15 cellular contexts compared by ENCODE assay signal in genomic region chr4:13892739-13893105, GRCh38.
DNase-seq lines count a peak whose midpoint lies in the region; ATAC-seq and TF ChIP-seq lines count a peak whose summit lies in the region.
"Had no signal": no experiment of that assay in that cellular context is flagged by ENCODE, and none has a peak within 500 bp of the region (broad histone marks: within the 10 kb centered on the region; RNA-seq: fewer than 3 reads in every experiment).

No MANE protein-coding gene starts in this region.

- CTCF ChIA-PET in MCF 10A (lab: Yijun Ruan, JAX) = interaction anchor here (0.9 to 1.5 kb wide), 4 partner anchors 14 to 276 kb away, joined by 3 to 4 read pairs (median 3); no protein-coding TSS in a partner anchor
- CTCF ChIA-PET in mammary epithelial cell (lab: Charles Lee; ENCODE audit: low non-redundant PET) = no interaction called here

- peak overlapping the region; percentile 69 to 88 for H2BK12ac ChIP-seq in mesenchymal stem cell (ENCODE audit: low read length in 2 of 2)

- H3K4me3 Mint-ChIP-seq in MCF 10A (ENCODE audit: unreplicated experiment) (peak overlapping the region; percentile 25), immature natural killer cell (no peak overlapping the region)
- no peak overlapping the region for H3K4me3 Mint-ChIP-seq in stimulated activated naive B cell treated with anti-CD40 and anti-IgM and Interleukin-4, amounts not matched to agents 10 μg/mL and 1 μg/mL and 100 μg/mL, for 72 hours
- H3K4me3 Mint-ChIP-seq: activated CD4-positive, alpha-beta memory T cell treated with anti-CD3 and anti-CD28 coated beads, Interleukin-2, amount 10 ng/mL, durations not matched to agents 7 days and 5 days; IgD-negative memory B cell had no signal

- H3K79me2 ChIP-seq in mammary epithelial cell (ENCODE audit: insufficient read depth, low read length) = no peaks in the 10 kb centered on the region

- no peaks in the 10 kb centered on the region for H3K27me3 ChIP-seq in breast epithelium
- no peaks in the 10 kb centered on the region for H3K27me3 ChIP-seq in mammary epithelial cell (ENCODE audit: insufficient read depth, low read length)
- H3K27me3 ChIP-seq in mesenchymal stem cell (ENCODE audit: control insufficient read depth in 1 of 2, insufficient read depth in 1 of 2, low read length in 2 of 2) = no peaks in the 10 kb centered on the region
- H3K27me3 ChIP-seq in aorta (ENCODE audit: control insufficient read depth in 1 of 2, insufficient read depth in 2 of 2, low read length in 1 of 2) = no peaks in the 10 kb centered on the region

- H3K36me3 Mint-ChIP-seq in MCF 10A (ENCODE audit: insufficient read depth, unreplicated experiment) (no peaks in the 10 kb centered on the region), immature natural killer cell (no peaks in the 10 kb centered on the region)
- H3K36me3 Mint-ChIP-seq in stimulated activated naive B cell treated with anti-CD40 and anti-IgM and Interleukin-4, amounts not matched to agents 10 μg/mL and 1 μg/mL and 100 μg/mL, for 72 hours = no peaks in the 10 kb centered on the region
- H3K36me3 Mint-ChIP-seq: IgD-negative memory B cell had no signal

- H3K23ac ChIP-seq in mesenchymal stem cell (ENCODE audit: low read length in 2 of 2) = no peak overlapping the region

- peak overlapping the region; percentile 68 for H3K4me2 ChIP-seq in mammary epithelial cell (ENCODE audit: insufficient read depth, low read depth, low read length)
- no peak overlapping the region for H3K4me2 ChIP-seq in mesenchymal stem cell (ENCODE audit: low read length, poor library complexity, severe bottlenecking)

- H3K9me3 ChIP-seq in breast epithelium = no peaks in the 10 kb centered on the region
- H3K9me3 ChIP-seq in mammary epithelial cell (replicated peaks; ENCODE audit: insufficient read depth, low read length) = no peaks in the 10 kb centered on the region
- no peaks in the 10 kb centered on the region for H3K9me3 ChIP-seq in mesenchymal stem cell (ENCODE audit: control insufficient read depth, low read length)
- peaks cover 2% of the 10 kb centered on the region for H3K9me3 ChIP-seq in aorta (ENCODE audit: control insufficient read depth, low read length)
- H3K9me3 ChIP-seq: lower lobe of right lung had no signal

- no peak overlapping the region for H2BK120ac ChIP-seq in mesenchymal stem cell (ENCODE audit: low read depth, low read length)

- no peaks in the 10 kb centered on the region for H4K20me1 ChIP-seq in mammary epithelial cell (ENCODE audit: insufficient read depth, low read length)

- in situ Hi-C loops in mammary epithelial cell (cut with MboI; ENCODE audit: low sequenced_read_pairs in 2 of 2) = loop anchor here in 1 of 2 donors (25.0 kb wide), 1 partner anchor 230 kb away; no protein-coding TSS in a partner anchor

- no peak for DNase-seq in MCF 10A (ENCODE audit: unreplicated experiment)
- DNase-seq in breast epithelium (ENCODE audit: low spot score in 2 of 2) = no peak
- no peak for DNase-seq in mammary epithelial cell
- peak; percentile 88 for DNase-seq in mesenchymal stem cell
- no peak for DNase-seq in aorta
- DNase-seq in stimulated activated naive B cell treated with anti-CD40 and anti-IgM and Interleukin-4, amounts not matched to agents 10 μg/mL and 1 μg/mL and 100 μg/mL, for 72 hours = no peak
- DNase-seq in immature natural killer cell = no peak
- DNase-seq: activated CD4-positive, alpha-beta memory T cell treated with anti-CD3 and anti-CD28 coated beads, Interleukin-2, amount 10 ng/mL, durations not matched to agents 7 days and 5 days; activated effector memory CD4-positive, alpha-beta T cell treated with Interleukin-2 at 50 U/mL for 16 hours; central memory CD4-positive, alpha-beta T cell; lower lobe of right lung; OCI-M1; T-helper 2 cell had no signal

- H3K36me3 ChIP-seq in breast epithelium = no peaks in the 10 kb centered on the region
- H3K36me3 ChIP-seq in mammary epithelial cell (ENCODE audit: insufficient read depth, low read length) = no peaks in the 10 kb centered on the region
- no peaks in the 10 kb centered on the region for H3K36me3 ChIP-seq in mesenchymal stem cell (ENCODE audit: control insufficient read depth in 1 of 2, insufficient read depth in 2 of 2, low read depth in 1 of 2, low read length in 2 of 2)
- no peaks in the 10 kb centered on the region for H3K36me3 ChIP-seq in aorta (ENCODE audit: control insufficient read depth in 1 of 2, insufficient read depth in 2 of 2, low read length in 1 of 2)
- H3K36me3 ChIP-seq: lower lobe of right lung had no signal

- peak; percentile 19 for ATAC-seq in aorta (ENCODE audit: low FRiP score)
- ATAC-seq in stimulated activated naive B cell treated with anti-CD40 and anti-IgM and Interleukin-4, amounts not matched to agents 10 μg/mL and 1 μg/mL and 100 μg/mL, for 72 hours (replicated peaks) = no peak
- no peak for ATAC-seq in HG03571 (IDR thresholded peaks at IDR 0.05; ENCODE audit: unreplicated experiment)
- ATAC-seq: lower lobe of right lung had no signal

- H3K14ac ChIP-seq in mesenchymal stem cell (ENCODE audit: low read length in 2 of 2) = no peak overlapping the region

- H3K9me3 Mint-ChIP-seq in MCF 10A (ENCODE audit: unreplicated experiment) = no peaks in the 10 kb centered on the region
- no peaks in the 10 kb centered on the region for H3K9me3 Mint-ChIP-seq in stimulated activated naive B cell treated with anti-CD40 and anti-IgM and Interleukin-4, amounts not matched to agents 10 μg/mL and 1 μg/mL and 100 μg/mL, for 72 hours
- H3K9me3 Mint-ChIP-seq in immature natural killer cell = peaks cover 0 to 10% (median 3%) of the 10 kb centered on the region in 6 donors
- H3K9me3 Mint-ChIP-seq: activated CD4-positive, alpha-beta memory T cell treated with anti-CD3 and anti-CD28 coated beads, Interleukin-2, amount 10 ng/mL, durations not matched to agents 7 days and 5 days; IgD-negative memory B cell had no signal

- 25% methylated on average over 1 of the region's 1 CpG for WGBS in mammary epithelial cell (ENCODE audit: low coverage, missing lambda C conversion rate)
- WGBS in mesenchymal stem cell = no CpG with 5 or more reads among the region's 1 CpG
- 4 to 16% methylated on average over 1 of the region's 1 CpG for WGBS in aorta, 2 donors

- dilution Hi-C loops in mammary epithelial cell (cut with HindIII; ENCODE audit: low sequenced_read_pairs) = no loop called here

- peak overlapping the region; percentile 52 for H4K8ac ChIP-seq in mesenchymal stem cell (ENCODE audit: low read length)

- no TSS peak for BruUV-seq in MCF 10A (replicated peaks; lab: Mats Ljungman, UMichigan)
- BruUV-seq in mammary epithelial cell (replicated peaks; lab: Mats Ljungman, UMichigan) = no TSS peak

- no peak overlapping the region for H3K4me3 ChIP-seq in breast epithelium
- no peak overlapping the region for H3K4me3 ChIP-seq in mammary epithelial cell (replicated peaks in 1 of 3; ENCODE audit: insufficient read depth in 1 of 3, low read depth in 2 of 3, low read length in 3 of 3)
- peak overlapping the region in 1 of 2 experiments; percentile 58 for H3K4me3 ChIP-seq in mesenchymal stem cell (ENCODE audit: insufficient read depth in 1 of 2, low read depth in 1 of 2, low read length in 2 of 2)
- H3K4me3 ChIP-seq in aorta (ENCODE audit: low read length in 2 of 2) = no peak overlapping the region
- H3K4me3 ChIP-seq: lower lobe of right lung had no signal

- H3K4me1 Mint-ChIP-seq in MCF 10A (ENCODE audit: insufficient read depth, unreplicated experiment) = peaks cover 46% of the 10 kb centered on the region
- no peaks in the 10 kb centered on the region for H3K4me1 Mint-ChIP-seq in stimulated activated naive B cell treated with anti-CD40 and anti-IgM and Interleukin-4, amounts not matched to agents 10 μg/mL and 1 μg/mL and 100 μg/mL, for 72 hours
- no peaks in the 10 kb centered on the region for H3K4me1 Mint-ChIP-seq in immature natural killer cell
- H3K4me1 Mint-ChIP-seq: activated CD4-positive, alpha-beta memory T cell treated with anti-CD3 and anti-CD28 coated beads, Interleukin-2, amount 10 ng/mL, durations not matched to agents 7 days and 5 days; IgD-negative memory B cell had no signal

- H3K27me3 Mint-ChIP-seq in MCF 10A (ENCODE audit: insufficient read depth, unreplicated experiment) (no peaks in the 10 kb centered on the region), immature natural killer cell (ENCODE audit: low read depth in 3 of 3) (peaks cover 2 to 8% (median 4%) of the 10 kb centered on the region in 3 donors)
- H3K27me3 Mint-ChIP-seq in stimulated activated naive B cell treated with anti-CD40 and anti-IgM and Interleukin-4, amounts not matched to agents 10 μg/mL and 1 μg/mL and 100 μg/mL, for 72 hours = peaks cover 0 to 3% of the 10 kb centered on the region in 2 donors
- H3K27me3 Mint-ChIP-seq: activated CD4-positive, alpha-beta memory T cell treated with anti-CD3 and anti-CD28 coated beads, Interleukin-2, amount 10 ng/mL, durations not matched to agents 7 days and 5 days had no signal

- POLR2A ChIA-PET in MCF 10A (lab: Yijun Ruan, JAX) = interaction anchor here (0.6 to 2.9 kb wide), 4 partner anchors 14 to 1351 kb away, joined by 3 to 24 read pairs (median 4); no protein-coding TSS in a partner anchor

- peak overlapping the region; percentile 46 to 75 for H3K4ac ChIP-seq in mesenchymal stem cell (ENCODE audit: low read depth in 1 of 2, low read length in 2 of 2)

- peak overlapping the region; percentile 96 for H2BK5ac ChIP-seq in mesenchymal stem cell (ENCODE audit: low read depth, low read length, poor library complexity, severe bottlenecking)

- H3K27ac Mint-ChIP-seq in MCF 10A (ENCODE audit: low read depth, unreplicated experiment) = peak overlapping the region; percentile 96
- H3K27ac Mint-ChIP-seq in stimulated activated naive B cell treated with anti-CD40 and anti-IgM and Interleukin-4, amounts not matched to agents 10 μg/mL and 1 μg/mL and 100 μg/mL, for 72 hours = no peak overlapping the region
- no peak overlapping the region for H3K27ac Mint-ChIP-seq in immature natural killer cell
- H3K27ac Mint-ChIP-seq: activated CD4-positive, alpha-beta memory T cell treated with anti-CD3 and anti-CD28 coated beads, Interleukin-2, amount 10 ng/mL, durations not matched to agents 7 days and 5 days; IgD-negative memory B cell had no signal

- no peak for TF ChIP-seq CTCF in MCF 10A (IDR thresholded peaks at IDR 0.05; ENCODE audit: unreplicated experiment)
- TF ChIP-seq CTCF in breast epithelium (IDR thresholded peaks at IDR 0.05) = no peak
- no peak for TF ChIP-seq CTCF in mammary epithelial cell (conservative IDR thresholded peaks at IDR 0.05 in 1 of 2, IDR thresholded peaks at IDR 0.05 in 1 of 2; ENCODE audit: extremely low read depth in 1 of 2, insufficient read depth in 1 of 2, low read depth in 1 of 2, low read length in 2 of 2)

- H3K4me1 ChIP-seq in breast epithelium (peaks cover 0 to 6% of the 10 kb centered on the region in 2 donors), mammary epithelial cell (ENCODE audit: insufficient read depth, low read length) (peaks cover 33% of the 10 kb centered on the region), mesenchymal stem cell (ENCODE audit: control insufficient read depth, insufficient read depth, low read depth, low read length) (peaks cover 15% of the 10 kb centered on the region), aorta (ENCODE audit: control insufficient read depth in 1 of 2, insufficient read depth in 2 of 2, low read length in 2 of 2) (peaks cover 0 to 3% of the 10 kb centered on the region in 2 donors)
- H3K4me1 ChIP-seq: lower lobe of right lung had no signal

- H3K18ac ChIP-seq in mesenchymal stem cell (ENCODE audit: low read depth in 1 of 2, low read length in 2 of 2) = peak overlapping the region; percentile 16 to 87

- H3K27ac ChIP-seq in breast epithelium (peak overlapping the region in 1 of 2 donors; percentile 83), mammary epithelial cell (ENCODE audit: insufficient read depth, low read depth, low read length) (peak overlapping the region; percentile 85), mesenchymal stem cell (ENCODE audit: low read length, poor library complexity, severe bottlenecking) (peak overlapping the region; percentile 98), aorta (ENCODE audit: low read depth in 1 of 2, low read length in 2 of 2) (peak overlapping the region in 1 of 2 donors; percentile 74)
- H3K27ac ChIP-seq: lower lobe of right lung had no signal

- H3K9ac ChIP-seq in mammary epithelial cell (ENCODE audit: insufficient read depth, low read length) (peak overlapping the region; percentile 64), mesenchymal stem cell (ENCODE audit: low read length) (peak overlapping the region; percentile 88)

- peak overlapping the region; percentile 69 for H2AFZ ChIP-seq in mammary epithelial cell (ENCODE audit: low read depth, low read length)
- no peak overlapping the region for H2AFZ ChIP-seq in mesenchymal stem cell (ENCODE audit: low read depth, low read length)

- H4K91ac ChIP-seq in mesenchymal stem cell (ENCODE audit: low read length) = no peak overlapping the region

- H2BK15ac ChIP-seq in mesenchymal stem cell (ENCODE audit: low read depth, poor library complexity, severe bottlenecking) = no peak overlapping the region

- intact Hi-C loops in MCF 10A (cut with micrococcal nuclease) = loop anchor here (1.0 to 5.0 kb wide), 5 partner anchors 29 to 360 kb away; no protein-coding TSS in a partner anchor
- intact Hi-C loops in breast epithelium (cut with DNase I; ENCODE audit: low total_unique reads) = no loop called here
- intact Hi-C loops in mammary epithelial cell (cut with micrococcal nuclease) = loop anchor here (1.0 kb wide), 2 partner anchors 15 to 28 kb away; no protein-coding TSS in a partner anchor
- intact Hi-C loops in aorta (cut with DNase I) = no loop called here

- peak overlapping the region; percentile 31 for H2AK5ac ChIP-seq in mesenchymal stem cell (ENCODE audit: low read length, severe bottlenecking)

- no peak for TF ChIP-seq POLR2A in breast epithelium (IDR thresholded peaks at IDR 0.05)

- peaks cover 2% of the 10 kb centered on the region for H3K79me1 ChIP-seq in mesenchymal stem cell (replicated peaks; ENCODE audit: low read length, poor library complexity, severe bottlenecking)

Comparison
In these comparisons a context has a peak if more than half of its experiments do, and no peak if none do; other contexts are left out.
1. intact Hi-C loops: an anchor here in MCF 10A (1.0 to 5.0 kb wide) and mammary epithelial cell (1.0 kb wide); none called in breast epithelium and aorta.